8 cellular contexts compared by ENCODE assay signal in genomic region chr6:89638320-89639195, GRCh38. TPM values are rescaled to one million over a fixed set of nuclear protein-coding genes. Genes with fewer than 3 reads are reported as not detected.
DNase-seq lines count a peak whose midpoint lies in the region; ATAC-seq and TF ChIP-seq lines count a peak whose summit lies in the region.

Gene LYRM2 (minus strand): TSS chr6:89638747. CDS start chr6:89638716, 31 bp downstream.

- H3K27ac Mint-ChIP-seq in endothelial cell (ENCODE audit: unreplicated experiment): peak within 1 kb of the TSS; percentile 96
- peak within 1 kb of the TSS; percentile 96 for H3K27ac Mint-ChIP-seq in mesothelial cell of epicardium

- H3K4me1 Mint-ChIP-seq in endothelial cell (ENCODE audit: unreplicated experiment): peaks cover 9% of the 10 kb centered on the region
- peaks cover 18% of the 10 kb centered on the region for H3K4me1 Mint-ChIP-seq in mesothelial cell of epicardium

- H3K9me3 ChIP-seq in HUES64 (ENCODE audit: insufficient read depth, low read depth, low read length) (no peaks in the 10 kb centered on the region), OCI-LY1 (ENCODE audit: low read length) (no peaks in the 10 kb centered on the region)

- H3K27ac ChIP-seq in HUES64 (ENCODE audit: low read depth, low read length): peak within 1 kb of the TSS; percentile 87
- peak within 1 kb of the TSS; percentile 82 for H3K27ac ChIP-seq in OCI-LY1 (ENCODE audit: low read depth, low read length, poor library complexity, severe bottlenecking)

- H3K36me3 Mint-ChIP-seq in endothelial cell (ENCODE audit: low read depth, unreplicated experiment): peaks cover 20% of the 10 kb centered on the region
- H3K36me3 Mint-ChIP-seq in mesothelial cell of epicardium: peaks cover 22% of the 10 kb centered on the region

- H4K20me1 ChIP-seq in OCI-LY1 (ENCODE audit: insufficient read depth, low read length): no peaks in the 10 kb centered on the region

- peak; percentile 98 for ATAC-seq in GM21447 (IDR thresholded peaks at IDR 0.05; ENCODE audit: unreplicated experiment)

- H3K27me3 ChIP-seq in HUES64 (ENCODE audit: insufficient read depth, low read length) (no peaks in the 10 kb centered on the region), OCI-LY1 (ENCODE audit: insufficient read depth, low read length) (no peaks in the 10 kb centered on the region)

- no peaks in the 10 kb centered on the region for H3K9me3 Mint-ChIP-seq in endothelial cell (ENCODE audit: unreplicated experiment)
- H3K9me3 Mint-ChIP-seq in mesothelial cell of epicardium: no peaks in the 10 kb centered on the region

- TF ChIP-seq CTCF in OCI-LY1 (IDR thresholded peaks at IDR 0.05; ENCODE audit: low read length): no peak
- no peak for TF ChIP-seq CTCF in endothelial cell (IDR thresholded peaks at IDR 0.05; ENCODE audit: unreplicated experiment)
- no peak for TF ChIP-seq CTCF in mesothelial cell of epicardium (IDR thresholded peaks at IDR 0.05; ENCODE audit: unreplicated experiment)

- H3K36me3 ChIP-seq in HUES64 (ENCODE audit: insufficient read depth, low read length) (peaks cover 37% of the 10 kb centered on the region), OCI-LY1 (ENCODE audit: insufficient read depth, low read length) (peaks cover 47% of the 10 kb centered on the region)

- H3K4me2 ChIP-seq in OCI-LY1 (ENCODE audit: low read length): peak within 1 kb of the TSS; percentile 75

- H3K4me1 ChIP-seq in HUES64 (ENCODE audit: insufficient read depth, low read length): 0 out of 2 replicates have a peak, but pooled peaks cover 6% of the 10 kb centered on the region
- peaks cover 22% of the 10 kb centered on the region for H3K4me1 ChIP-seq in OCI-LY1 (ENCODE audit: insufficient read depth, low read length, severe bottlenecking)

- 0 out of 2 replicates have a peak within 1 kb of the TSS, but pooled peaks have one; percentile 11 for H2AFZ ChIP-seq in OCI-LY1 (ENCODE audit: low read length)

- H3K4me3 Mint-ChIP-seq in endothelial cell (ENCODE audit: unreplicated experiment) (peak within 1 kb of the TSS; percentile 92), mesothelial cell of epicardium (peak within 1 kb of the TSS; percentile 89)

- H3K79me2 ChIP-seq in OCI-LY1 (ENCODE audit: insufficient read depth, low read length): 0 out of 2 replicates have a peak, but pooled peaks cover 6% of the 10 kb centered on the region

- DNase-seq in D341Med (ENCODE audit: low spot score) (peak; percentile 96), endothelial cell (ENCODE audit: low spot score) (peak; percentile 92), mesothelial cell of epicardium (ENCODE audit: low spot score in 2 of 2, unreplicated experiment in 2 of 2) (peak; percentile 87 to 93)
- peak; percentile 89 for DNase-seq in activated CD8-positive, alpha-beta memory T cell treated with anti-CD3 and anti-CD28 coated beads, Interleukin-2, amount 50 U/mL, for 4 hours
- DNase-seq in stimulated activated CD8-positive, alpha-beta memory T cell treated with anti-CD3 and anti-CD28 coated beads, Interleukin-15, amount 100 ng/mL, for 48 hours (ENCODE audit: low read depth in 2 of 2): peak; percentile 89

- H3K9ac ChIP-seq in HUES64 (ENCODE audit: low read depth, low read length) (peak within 1 kb of the TSS; percentile 81), OCI-LY1 (ENCODE audit: low read length) (peak within 1 kb of the TSS; percentile 74)

- H3K27me3 Mint-ChIP-seq in endothelial cell (ENCODE audit: unreplicated experiment) (peaks cover 3% of the 10 kb centered on the region), mesothelial cell of epicardium (ENCODE audit: low read depth) (no peaks in the 10 kb centered on the region)

- H3K4me3 ChIP-seq in HUES64 (ENCODE audit: low read length): peak within 1 kb of the TSS; percentile 89
- peak within 1 kb of the TSS; percentile 67 for H3K4me3 ChIP-seq in OCI-LY1 (ENCODE audit: low read depth, low read length, poor library complexity, severe bottlenecking)

- no peaks in the 10 kb centered on the region for H3F3A ChIP-seq in OCI-LY1 (ENCODE audit: insufficient read depth, low read length)

- WGBS in HUES64: 1% methylated on average over 58 of the region's 58 CpGs

- H3K9me2 ChIP-seq in OCI-LY1 (ENCODE audit: low read depth, low read length): no peaks in the 10 kb centered on the region

RNA-seq across cellular contexts. Expression of gene LYRM2, which starts in this region (rescaled TPM):
- polyA plus RNA-seq in HUES64 (2013, experiment 1 of 2): 23.0 TPM
- polyA plus RNA-seq in HUES64 (2013, experiment 2 of 2): 29.7 TPM
- total RNA-seq in endothelial cell (ENCODE audit: unreplicated experiment) (16.0 TPM), mesothelial cell of epicardium (26.4 to 29.8 TPM (median 27.1 TPM) in 3 replicates)

Comparison
In these comparisons a context has a peak if more than half of its experiments do, and no peak if none do; other contexts are left out.
1. Peak in every context shown above with its lines: DNase-seq, ATAC-seq, H3K4me3 ChIP-seq and H3K27ac ChIP-seq.